In the genomic region with DNA sequence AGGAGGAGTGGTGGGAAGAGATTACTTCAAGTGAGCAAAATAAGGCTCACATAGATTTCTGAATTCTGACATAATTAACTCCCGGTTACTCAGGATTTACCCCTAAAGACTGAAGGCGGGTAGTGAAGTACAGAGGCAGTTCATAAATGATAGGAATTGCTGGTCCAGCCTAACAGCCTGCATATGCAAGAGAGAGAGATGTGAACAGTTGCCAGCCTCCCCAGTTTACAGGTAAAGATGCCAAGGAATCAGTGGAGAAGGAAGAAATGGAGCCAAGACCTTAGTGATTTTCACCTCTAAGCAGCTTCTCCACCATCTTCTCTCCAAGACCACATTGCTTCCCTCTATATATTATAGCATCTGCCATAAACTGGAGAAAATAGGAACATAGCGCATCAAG, we compare ENCODE assay signal across 13 cellular contexts.
"Had no signal": no experiment of that assay in that cellular context is flagged by ENCODE, and none has a peak within 500 bp of the region (broad histone marks: within the 10 kb centered on the region; RNA-seq: fewer than 3 reads in every experiment).

No MANE protein-coding gene starts in this region.

- H3K27ac ChIP-seq: coronary artery, gastroesophageal sphincter, right atrium auricular region, SK-N-MC, spleen had no signal

- H3K4me1 ChIP-seq: spleen had no signal

- H3K9me3 ChIP-seq: gastroesophageal sphincter, right atrium auricular region, spleen had no signal

- H3K9me3 Mint-ChIP-seq: activated naive CD4-positive, alpha-beta T cell treated with anti-CD3 and anti-CD28 coated beads, Interleukin-2, amount 50 U/mL, for 72 hours; activated T-cell treated with anti-CD3 and anti-CD28 coated beads, Interleukin-2, amount 50 U/mL, for 24 hours; T-helper 1 cell treated with Interleukin-12 subunit alpha and Interleukin-12 subunit beta and Interleukin-4 antibody, amounts not matched to agents 30 μg/mL and 1 μg/mL, for 36 hours had no signal

- H3K27ac Mint-ChIP-seq: activated naive CD4-positive, alpha-beta T cell treated with anti-CD3 and anti-CD28 coated beads, Interleukin-2, amount 50 U/mL, for 72 hours; activated T-cell treated with anti-CD3 and anti-CD28 coated beads, Interleukin-2, amount 50 U/mL, for 24 hours; T-helper 1 cell treated with Interleukin-12 subunit alpha and Interleukin-12 subunit beta and Interleukin-4 antibody, amounts not matched to agents 30 μg/mL and 1 μg/mL, for 36 hours had no signal

- H3K4me3 Mint-ChIP-seq: activated T-cell treated with anti-CD3 and anti-CD28 coated beads, Interleukin-2, amount 50 U/mL, for 24 hours; T-helper 1 cell treated with Interleukin-12 subunit alpha and Interleukin-12 subunit beta and Interleukin-4 antibody, amounts not matched to agents 30 μg/mL and 1 μg/mL, for 36 hours had no signal

- H3K36me3 Mint-ChIP-seq: activated naive CD4-positive, alpha-beta T cell treated with anti-CD3 and anti-CD28 coated beads, Interleukin-2, amount 50 U/mL, for 72 hours had no signal

- H3K4me3 ChIP-seq: coronary artery, gastroesophageal sphincter, right atrium auricular region, SK-N-MC, spleen had no signal

- H3K27me3 ChIP-seq: gastroesophageal sphincter, right atrium auricular region, spleen had no signal

- H3K36me3 ChIP-seq: gastroesophageal sphincter, right atrium auricular region, spleen had no signal

- DNase-seq: activated CD4-positive, alpha-beta T cell treated with anti-CD3 and anti-CD28 coated beads, Interleukin-2, amount 50 U/mL, for 4 hours; activated effector memory CD4-positive, alpha-beta T cell treated with Interleukin-2 at 50 U/mL for 16 hours; activated T-cell treated with anti-CD3 and anti-CD28 coated beads, Interleukin-2, amount 50 U/mL, for 24 hours; effector CD8-positive, alpha-beta T cell; spleen; stimulated activated CD4-positive, alpha-beta T cell treated with anti-CD3 and anti-CD28 coated beads, Interleukin-2, amount 100 ng/mL, for 24 hours; stimulated activated naive CD4-positive, alpha-beta T cell had no signal
